ENCODE assay signal across 30 cellular contexts in genomic region chr14:100967178-100967577, GRCh38.
"Had no signal": no experiment of that assay in that cellular context is flagged by ENCODE, and none has a peak within 500 bp of the region (broad histone marks: within the 10 kb centered on the region; RNA-seq: fewer than 3 reads in every experiment).

No MANE protein-coding gene starts in this region.

- H3K27ac Mint-ChIP-seq: activated CD8-positive, alpha-beta memory T cell treated with anti-CD3 and anti-CD28 coated beads, Interleukin-2, amount 10 ng/mL, durations not matched to agents 7 days and 5 days; activated CD8-positive, alpha-beta T cell treated with anti-CD3 and anti-CD28 coated beads, Interleukin-2, amount 10 ng/mL, durations not matched to agents 7 days and 5 days; activated naive CD4-positive, alpha-beta T cell treated with anti-CD3 and anti-CD28 coated beads for 36 hours; activated naive CD4-positive, alpha-beta T cell treated with anti-CD3 and anti-CD28 coated beads, Interleukin-2, amount 50 U/mL, for 24 hours; activated naive CD8-positive, alpha-beta T cell treated with anti-CD3 and anti-CD28 coated beads for 36 hours; activated naive CD8-positive, alpha-beta T cell treated with anti-CD3 and anti-CD28 coated beads, Interleukin-2, amount 50 U/mL, for 24 hours; activated T-helper 1 cell treated with anti-CD3 and anti-CD28 coated beads, Interleukin-12 subunit alpha, Interleukin-12 subunit beta, Interleukin-2, Interleukin-4 antibody, amounts not matched to agents 30 ng/mL and 10 ng/mL and 1 ng/mL, durations not matched to agents 14 hours and 24 hours and 36 hours; activated T-helper 2 cell treated with anti-CD3 and anti-CD28 coated beads, Interferon-gamma antibody, Interleukin-2, Interleukin-4, amounts not matched to agents 10 μg/mL and 5 μg/mL and 100 μg/mL, durations not matched to agents 14 hours and 24 hours and 36 hours; T-helper 17 cell; T-helper 2 cell treated with Interferon-gamma antibody and Interleukin-4, amounts not matched to agents 5 μg/mL and 100 μg/mL, for 36 hours had no signal

- ATAC-seq: activated CD8-positive, alpha-beta memory T cell treated with anti-CD3 and anti-CD28 coated beads, Interleukin-2, amount 10 ng/mL, durations not matched to agents 7 days and 5 days; activated CD8-positive, alpha-beta T cell treated with anti-CD3 and anti-CD28 coated beads, Interleukin-2, amount 10 ng/mL, durations not matched to agents 7 days and 5 days; activated naive CD8-positive, alpha-beta T cell treated with anti-CD3 and anti-CD28 coated beads, Interleukin-2, amount 50 U/mL, for 24 hours; body of pancreas; esophagus mucosa; T-helper 17 cell had no signal

- H3K36me3 Mint-ChIP-seq: activated CD8-positive, alpha-beta memory T cell treated with anti-CD3 and anti-CD28 coated beads, Interleukin-2, amount 10 ng/mL, durations not matched to agents 7 days and 5 days; activated naive CD4-positive, alpha-beta T cell treated with anti-CD3 and anti-CD28 coated beads, Interleukin-2, amount 50 U/mL, for 24 hours; activated naive CD8-positive, alpha-beta T cell treated with anti-CD3 and anti-CD28 coated beads for 36 hours had no signal

- H3K4me3 Mint-ChIP-seq: activated CD8-positive, alpha-beta memory T cell treated with anti-CD3 and anti-CD28 coated beads, Interleukin-2, amount 10 ng/mL, durations not matched to agents 7 days and 5 days; activated CD8-positive, alpha-beta T cell treated with anti-CD3 and anti-CD28 coated beads, Interleukin-2, amount 10 ng/mL, durations not matched to agents 7 days and 5 days; activated naive CD4-positive, alpha-beta T cell treated with anti-CD3 and anti-CD28 coated beads for 36 hours; activated naive CD4-positive, alpha-beta T cell treated with anti-CD3 and anti-CD28 coated beads, Interleukin-2, amount 50 U/mL, for 24 hours; activated naive CD8-positive, alpha-beta T cell treated with anti-CD3 and anti-CD28 coated beads for 36 hours; activated naive CD8-positive, alpha-beta T cell treated with anti-CD3 and anti-CD28 coated beads, Interleukin-2, amount 50 U/mL, for 24 hours; activated T-helper 1 cell treated with anti-CD3 and anti-CD28 coated beads, Interleukin-12 subunit alpha, Interleukin-12 subunit beta, Interleukin-2, Interleukin-4 antibody, amounts not matched to agents 30 ng/mL and 10 ng/mL and 1 ng/mL, durations not matched to agents 14 hours and 24 hours and 36 hours; T-helper 17 cell; T-helper 2 cell treated with Interferon-gamma antibody and Interleukin-4, amounts not matched to agents 5 μg/mL and 100 μg/mL, for 36 hours had no signal

- H3K9me3 Mint-ChIP-seq: activated naive CD4-positive, alpha-beta T cell treated with anti-CD3 and anti-CD28 coated beads for 36 hours; activated naive CD4-positive, alpha-beta T cell treated with anti-CD3 and anti-CD28 coated beads, Interleukin-2, amount 50 U/mL, for 24 hours; activated naive CD8-positive, alpha-beta T cell treated with anti-CD3 and anti-CD28 coated beads for 36 hours; activated naive CD8-positive, alpha-beta T cell treated with anti-CD3 and anti-CD28 coated beads, Interleukin-2, amount 50 U/mL, for 24 hours; activated T-helper 1 cell treated with anti-CD3 and anti-CD28 coated beads, Interleukin-12 subunit alpha, Interleukin-12 subunit beta, Interleukin-2, Interleukin-4 antibody, amounts not matched to agents 30 ng/mL and 10 ng/mL and 1 ng/mL, durations not matched to agents 14 hours and 24 hours and 36 hours; activated T-helper 2 cell treated with anti-CD3 and anti-CD28 coated beads, Interferon-gamma antibody, Interleukin-2, Interleukin-4, amounts not matched to agents 10 μg/mL and 5 μg/mL and 100 μg/mL, durations not matched to agents 14 hours and 24 hours and 36 hours; T-helper 2 cell treated with Interferon-gamma antibody and Interleukin-4, amounts not matched to agents 5 μg/mL and 100 μg/mL, for 36 hours had no signal

- H3K9me3 ChIP-seq: adrenal gland, body of pancreas, colonic mucosa had no signal

- H3K27ac ChIP-seq: adrenal gland, body of pancreas, colonic mucosa had no signal

- H3K36me3 ChIP-seq: colonic mucosa had no signal

- H3K27me3 Mint-ChIP-seq: activated CD8-positive, alpha-beta memory T cell treated with anti-CD3 and anti-CD28 coated beads, Interleukin-2, amount 10 ng/mL, durations not matched to agents 7 days and 5 days had no signal

- H3K4me3 ChIP-seq: adrenal gland, body of pancreas, colonic mucosa had no signal

- FAIRE-seq: frontal cortex had no signal

- H3K4me1 Mint-ChIP-seq: activated CD8-positive, alpha-beta memory T cell treated with anti-CD3 and anti-CD28 coated beads, Interleukin-2, amount 10 ng/mL, durations not matched to agents 7 days and 5 days; activated naive CD4-positive, alpha-beta T cell treated with anti-CD3 and anti-CD28 coated beads, Interleukin-2, amount 50 U/mL, for 24 hours; activated naive CD8-positive, alpha-beta T cell treated with anti-CD3 and anti-CD28 coated beads for 36 hours; activated naive CD8-positive, alpha-beta T cell treated with anti-CD3 and anti-CD28 coated beads, Interleukin-2, amount 50 U/mL, for 24 hours; T-helper 17 cell had no signal

- H3K4me1 ChIP-seq: adrenal gland, body of pancreas, colonic mucosa had no signal

- DNase-seq: activated CD4-positive, alpha-beta T cell treated with anti-CD3 and anti-CD28 coated beads for 48 hours; activated CD4-positive, alpha-beta T cell treated with anti-CD3 and anti-CD28 coated beads, Interleukin-2, amount 50 U/mL, for 1 hour; activated CD4-positive, alpha-beta T cell treated with anti-CD3 and anti-CD28 coated beads, Interleukin-2, amount 50 U/mL, for 48 hours; activated CD8-positive, alpha-beta memory T cell treated with anti-CD3 and anti-CD28 coated beads, Interleukin-2, amount 10 ng/mL, durations not matched to agents 7 days and 5 days; activated CD8-positive, alpha-beta memory T cell treated with anti-CD3 and anti-CD28 coated beads, Interleukin-2, amount 50 U/mL, for 4 hours; activated CD8-positive, alpha-beta T cell treated with anti-CD3 and anti-CD28 coated beads, Interleukin-2, amount 10 ng/mL, durations not matched to agents 7 days and 5 days; activated effector memory CD4-positive, alpha-beta T cell treated with anti-CD3 and anti-CD28 coated beads, Interleukin-2, amount 50 U/mL, for 16 hours; activated naive CD4-positive, alpha-beta T cell treated with anti-CD3 and anti-CD28 coated beads for 36 hours; activated naive CD8-positive, alpha-beta T cell treated with anti-CD3 and anti-CD28 coated beads for 36 hours; activated naive CD8-positive, alpha-beta T cell treated with anti-CD3 and anti-CD28 coated beads, Interleukin-2, amount 50 U/mL, for 24 hours; activated T-cell treated with anti-CD3 and anti-CD28 coated beads, Interleukin-2, amount 50 U/mL, for 1 hour; activated T-cell treated with anti-CD3 and anti-CD28 coated beads, Interleukin-2, amount 50 U/mL, for 48 hours; adrenal gland; amygdala; aorta; body of pancreas; caudate nucleus; colonic mucosa; effector CD8-positive, alpha-beta T cell; foreskin fibroblast; head of caudate nucleus; T-helper 1 cell; T-helper 17 cell; T1000 had no signal
